In genomic region chr1:33344896-33345295, GRCh38 we compare ENCODE assay signal across 12 cellular contexts. TPM values are rescaled to one million over a fixed set of nuclear protein-coding genes. Genes with fewer than 3 reads are reported as not detected.
A peak's percentile ranks its signal among the peaks of the same experiment; 100 is the strongest.
DNase-seq lines count a peak whose midpoint lies in the region; ATAC-seq and TF ChIP-seq lines count a peak whose summit lies in the region.
"Had no signal": no experiment of that assay in that cellular context is flagged by ENCODE, and none has a peak within 500 bp of the region (broad histone marks: within the 10 kb centered on the region; RNA-seq: fewer than 3 reads in every experiment).

No MANE protein-coding gene starts in this region.

- H3K9me3 ChIP-seq in endocrine pancreas (ENCODE audit: control insufficient read depth, low read length) (no peaks in the 10 kb centered on the region), muscle layer of duodenum (ENCODE audit: control insufficient read depth in 1 of 2, low read length in 2 of 2) (no peaks in the 10 kb centered on the region), tibial nerve (no peaks in the 10 kb centered on the region)
- no peaks in the 10 kb centered on the region for H3K9me3 ChIP-seq in CD4-positive, alpha-beta T cell (ENCODE audit: control insufficient read depth, low read length)
- H3K9me3 ChIP-seq: HAP-1 had no signal

- no peak for ATAC-seq in CD4-positive, alpha-beta T cell (ENCODE audit: poor library complexity)

- WGBS in tibial nerve, 2 donors, result 13 to 28% methylated on average over 2 of the region's 2 CpGs

- H3K4me1 ChIP-seq in endocrine pancreas (ENCODE audit: control insufficient read depth, insufficient read depth, low read length) (peaks cover 46% of the 10 kb centered on the region), muscle layer of duodenum (ENCODE audit: control insufficient read depth in 1 of 2, insufficient read depth in 2 of 2, low read length in 2 of 2) (peaks cover 67 to 70% of the 10 kb centered on the region in 2 donors), tibial nerve (peaks cover 0 to 78% (median 69%) of the 10 kb centered on the region in 4 donors)

- no peak for TF ChIP-seq CTCF in RWPE1 (conservative IDR thresholded peaks at IDR 0.05; ENCODE audit: low read depth)
- TF ChIP-seq CTCF in tibial nerve (IDR thresholded peaks at IDR 0.05), result no peak
- TF ChIP-seq CTCF in CD4-positive, alpha-beta T cell (IDR thresholded peaks at IDR 0.05), result no peak

- CTCF ChIA-PET in RWPE1 (lab: Yijun Ruan, JAX), result no interaction called here
- CTCF ChIA-PET in CD4-positive, alpha-beta T cell (lab: Charles Lee), result no interaction called here

- H3K27ac ChIP-seq in RWPE1 (peak overlapping the region; percentile 38; the same call in 1 of the 2 replicates), muscle layer of duodenum (ENCODE audit: low read length) (peak overlapping the region; percentile 95), tibial nerve (peak overlapping the region; percentile 18 to 99 (median 98))
- H3K27ac ChIP-seq in CD4-positive, alpha-beta T cell (ENCODE audit: low read depth, low read length), result no peak overlapping the region

- H3K4me3 ChIP-seq in endocrine pancreas (ENCODE audit: control insufficient read depth, insufficient read depth, low read length) (peak overlapping the region; percentile 40), muscle layer of duodenum (ENCODE audit: low read depth in 1 of 2, low read length in 2 of 2) (peak overlapping the region in 1 of 2 donors; percentile 3), tibial nerve (peak overlapping the region in 2 of 4 donors; percentile 7 to 99)
- H3K4me3 ChIP-seq: HAP-1 had no signal

- H3K27me3 Mint-ChIP-seq in CD4-positive, alpha-beta T cell, result no peaks in the 10 kb centered on the region

- POLR2A ChIA-PET in RWPE1 (lab: Yijun Ruan, JAX; ENCODE audit: low non-redundant PET), result no interaction called here
- POLR2A ChIA-PET in CD4-positive, alpha-beta T cell (lab: Charles Lee), result no interaction called here

- no peaks in the 10 kb centered on the region for H3K36me3 ChIP-seq in endocrine pancreas (ENCODE audit: control insufficient read depth, insufficient read depth, low read length)
- H3K36me3 ChIP-seq in muscle layer of duodenum (ENCODE audit: control insufficient read depth in 1 of 2, insufficient read depth in 2 of 2, low read length in 2 of 2), result peaks cover 7 to 17% of the 10 kb centered on the region in 2 donors
- H3K36me3 ChIP-seq in tibial nerve, result no peaks in the 10 kb centered on the region

- H3K27ac Mint-ChIP-seq in CD4-positive, alpha-beta T cell, result no peak overlapping the region
- H3K27ac Mint-ChIP-seq: activated T-helper 2 cell treated with anti-CD3 and anti-CD28 coated beads, Interferon-gamma antibody, Interleukin-2, Interleukin-4, amounts not matched to agents 10 μg/mL and 5 μg/mL and 100 μg/mL, durations not matched to agents 14 hours and 24 hours and 36 hours had no signal

- H3K27me3 ChIP-seq in endocrine pancreas (ENCODE audit: control insufficient read depth, insufficient read depth, low read length), result no peaks in the 10 kb centered on the region
- H3K27me3 ChIP-seq in muscle layer of duodenum (ENCODE audit: low read depth, low read length), result no peaks in the 10 kb centered on the region
- H3K27me3 ChIP-seq in tibial nerve, result no peaks in the 10 kb centered on the region
- no peaks in the 10 kb centered on the region for H3K27me3 ChIP-seq in CD4-positive, alpha-beta T cell (ENCODE audit: control insufficient read depth, insufficient read depth, low read length)

- H3K9me3 Mint-ChIP-seq in CD4-positive, alpha-beta T cell, result no peaks in the 10 kb centered on the region
- H3K9me3 Mint-ChIP-seq: activated T-helper 2 cell treated with anti-CD3 and anti-CD28 coated beads, Interferon-gamma antibody, Interleukin-2, Interleukin-4, amounts not matched to agents 10 μg/mL and 5 μg/mL and 100 μg/mL, durations not matched to agents 14 hours and 24 hours and 36 hours had no signal

- TF ChIP-seq POLR2A in tibial nerve (IDR thresholded peaks at IDR 0.05), result no peak

- no peak overlapping the region for H3K9ac ChIP-seq in endocrine pancreas (ENCODE audit: control insufficient read depth, insufficient read depth, low read length)

- peaks cover 41% of the 10 kb centered on the region for H3K36me3 Mint-ChIP-seq in CD4-positive, alpha-beta T cell (ENCODE audit: low read depth)

- no peak for TF ChIP-seq EP300 in tibial nerve (IDR thresholded peaks at IDR 0.05)

- DNase-seq in RWPE1 (ENCODE audit: low spot score), result no peak
- no peak for DNase-seq in tibial nerve (ENCODE audit: low spot score in 2 of 2)
- no peak for DNase-seq in CD4-positive, alpha-beta T cell
- no peak for DNase-seq in amniotic stem cell (lab: John Stamatoyannopoulos, UW)
- DNase-seq in activated CD8-positive, alpha-beta memory T cell treated with anti-CD3 and anti-CD28 coated beads, Interleukin-2, amount 50 U/mL, for 4 hours, result no peak
- DNase-seq: activated CD4-positive, alpha-beta T cell treated with anti-CD3 and anti-CD28 coated beads for 4 hours; cerebellar nuclear complex; NCI-H1436 had no signal

- peaks cover 68% of the 10 kb centered on the region for H3K4me1 Mint-ChIP-seq in CD4-positive, alpha-beta T cell (ENCODE audit: low read depth)

- no peak overlapping the region for H3K4me3 Mint-ChIP-seq in CD4-positive, alpha-beta T cell

- intact Hi-C loops in CD4-positive, alpha-beta T cell (cut with DNase I, micrococcal nuclease), result no loop called here

RNA-seq across cellular contexts. Expression of gene A3GALT2, which starts 24.0 kb away (rescaled TPM):
- under 1 TPM in 2 of 4 donors, not detected in 2; 0.42 to 0.66 TPM for total RNA-seq in tibial nerve
- total RNA-seq in CD4-positive, alpha-beta T cell, result not detected
- total RNA-seq: activated T-helper 2 cell treated with anti-CD3 and anti-CD28 coated beads, Interferon-gamma antibody, Interleukin-2, Interleukin-4, amounts not matched to agents 10 μg/mL and 5 μg/mL and 100 μg/mL, durations not matched to agents 14 hours and 24 hours and 36 hours had no signal
